ENCODE assay signal across 21 cellular contexts in the genomic region with DNA sequence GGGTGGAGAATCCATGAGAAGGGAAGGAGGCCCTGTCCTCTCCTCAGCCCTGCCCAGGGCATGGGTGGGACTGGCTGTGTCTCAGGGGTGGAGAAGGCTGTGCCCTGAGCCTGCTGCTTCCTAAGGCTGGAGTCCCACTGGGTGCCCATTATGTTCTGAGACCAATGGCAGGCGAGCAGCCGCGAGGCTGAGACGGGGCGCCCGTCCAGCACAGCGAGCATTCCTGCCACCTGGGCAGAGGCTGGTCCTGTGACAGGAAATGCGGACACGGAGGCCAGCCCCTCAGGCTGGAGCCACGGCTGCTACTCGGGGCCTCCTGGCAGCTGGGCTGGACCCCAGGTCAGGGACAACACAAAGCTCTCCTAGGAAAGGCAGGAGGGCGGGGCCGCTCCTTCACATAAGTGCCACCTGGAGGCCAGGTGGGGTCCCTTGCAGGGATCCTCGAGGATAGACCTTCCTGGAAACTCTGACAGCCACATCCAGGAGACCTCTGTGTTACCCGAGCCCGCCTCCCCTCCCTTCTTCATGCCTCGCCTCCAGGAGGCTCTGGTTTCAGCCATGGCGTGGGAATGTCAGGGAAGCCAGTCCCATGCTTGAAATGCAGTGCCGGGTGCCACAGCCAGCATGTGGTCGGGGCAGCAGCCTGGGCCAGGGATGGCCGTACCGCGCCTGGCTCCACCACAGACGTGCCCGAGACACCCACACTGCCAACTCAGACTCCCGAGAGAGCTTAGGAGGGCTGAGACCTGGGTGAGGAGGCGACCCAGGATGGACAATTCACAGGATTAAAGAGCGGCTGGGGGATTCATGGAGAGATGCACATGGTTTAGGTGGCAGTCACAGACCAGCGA.
DNase-seq lines count a peak whose midpoint lies in the region; ATAC-seq lines count a peak whose summit lies in the region.
"Had no signal": no experiment of that assay in that cellular context is flagged by ENCODE, and none has a peak within 500 bp of the region (broad histone marks: within the 10 kb centered on the region; RNA-seq: fewer than 3 reads in every experiment).

No MANE protein-coding gene starts in this region.

- H3K4me1 Mint-ChIP-seq in activated CD4-positive, alpha-beta T cell treated with anti-CD3 and anti-CD28 coated beads for 36 hours = peaks cover 36% of the 10 kb centered on the region
- peaks cover 10% of the 10 kb centered on the region for H3K4me1 Mint-ChIP-seq in activated CD4-positive, alpha-beta T cell treated with anti-CD3 and anti-CD28 coated beads, Interleukin-2, amount 10 ng/mL, durations not matched to agents 24 days and 14 days
- peaks cover 25 to 44% of the 10 kb centered on the region in 2 donors for H3K4me1 Mint-ChIP-seq in stimulated activated naive B cell treated with anti-CD40 and anti-IgM and Interleukin-4, amounts not matched to agents 10 μg/mL and 1 μg/mL and 100 μg/mL, for 72 hours

- H3K4me3 Mint-ChIP-seq in activated CD4-positive, alpha-beta T cell treated with anti-CD3 and anti-CD28 coated beads for 36 hours = no peak overlapping the region
- no peak overlapping the region for H3K4me3 Mint-ChIP-seq in activated CD4-positive, alpha-beta T cell treated with anti-CD3 and anti-CD28 coated beads, Interleukin-2, amount 10 ng/mL, durations not matched to agents 24 days and 14 days
- H3K4me3 Mint-ChIP-seq in stimulated activated naive B cell treated with anti-CD40 and anti-IgM and Interleukin-4, amounts not matched to agents 10 μg/mL and 1 μg/mL and 100 μg/mL, for 72 hours = no peak overlapping the region
- H3K4me3 Mint-ChIP-seq: activated B cell treated with CpG ODN at 0.5 μM for 24 hours; activated CD8-positive, alpha-beta T cell treated with anti-CD3 and anti-CD28 coated beads, Interleukin-2, amount 10 ng/mL, durations not matched to agents 7 days and 5 days; activated naive CD8-positive, alpha-beta T cell treated with anti-CD3 and anti-CD28 coated beads for 36 hours; activated T-cell treated with anti-CD3 and anti-CD28 coated beads, Interleukin-2, amount 50 U/mL, for 72 hours had no signal

- CTCF ChIA-PET in activated CD4-positive, alpha-beta T cell treated with anti-CD3 and anti-CD28 coated beads for 36 hours (lab: Charles Lee) = no interaction called here

- no peaks in the 10 kb centered on the region for H3K9me3 Mint-ChIP-seq in activated CD4-positive, alpha-beta T cell treated with anti-CD3 and anti-CD28 coated beads for 36 hours (ENCODE audit: low read depth)
- H3K9me3 Mint-ChIP-seq in activated CD4-positive, alpha-beta T cell treated with anti-CD3 and anti-CD28 coated beads, Interleukin-2, amount 10 ng/mL, durations not matched to agents 24 days and 14 days = no peaks in the 10 kb centered on the region
- peaks cover 0 to 5% of the 10 kb centered on the region in 2 donors for H3K9me3 Mint-ChIP-seq in stimulated activated naive B cell treated with anti-CD40 and anti-IgM and Interleukin-4, amounts not matched to agents 10 μg/mL and 1 μg/mL and 100 μg/mL, for 72 hours
- H3K9me3 Mint-ChIP-seq: activated B cell treated with CpG ODN at 0.5 μM for 24 hours; activated naive CD8-positive, alpha-beta T cell treated with anti-CD3 and anti-CD28 coated beads for 36 hours; activated T-cell treated with anti-CD3 and anti-CD28 coated beads, Interleukin-2, amount 50 U/mL, for 72 hours had no signal

- peak overlapping the region; percentile 3 for H3K27ac Mint-ChIP-seq in activated CD4-positive, alpha-beta T cell treated with anti-CD3 and anti-CD28 coated beads for 36 hours
- no peak overlapping the region for H3K27ac Mint-ChIP-seq in activated CD4-positive, alpha-beta T cell treated with anti-CD3 and anti-CD28 coated beads, Interleukin-2, amount 10 ng/mL, durations not matched to agents 24 days and 14 days
- peak overlapping the region; percentile 27 for H3K27ac Mint-ChIP-seq in stimulated activated naive B cell treated with anti-CD40 and anti-IgM and Interleukin-4, amounts not matched to agents 10 μg/mL and 1 μg/mL and 100 μg/mL, for 72 hours
- H3K27ac Mint-ChIP-seq: activated B cell treated with CpG ODN at 0.5 μM for 24 hours; activated CD8-positive, alpha-beta T cell treated with anti-CD3 and anti-CD28 coated beads, Interleukin-2, amount 10 ng/mL, durations not matched to agents 7 days and 5 days; activated T-cell treated with anti-CD3 and anti-CD28 coated beads, Interleukin-2, amount 50 U/mL, for 72 hours had no signal

- POLR2A ChIA-PET in activated CD4-positive, alpha-beta T cell treated with anti-CD3 and anti-CD28 coated beads for 36 hours (lab: Charles Lee) = no interaction called here

- no peak for DNase-seq in activated CD4-positive, alpha-beta T cell treated with anti-CD3 and anti-CD28 coated beads for 36 hours
- no peak for DNase-seq in activated CD4-positive, alpha-beta T cell treated with anti-CD3 and anti-CD28 coated beads, Interleukin-2, amount 10 ng/mL, durations not matched to agents 24 days and 14 days
- DNase-seq in NCI-H2171 treated with DMSO at 0.1 percent for 48 hours (lab: John Stamatoyannopoulos, UW) (peak; percentile 37), iPS-NIHi7 (ENCODE audit: extremely low spot score) (peak; percentile 68), mucosa of gallbladder (ENCODE audit: low spot score) (no peak)
- no peak for DNase-seq in stimulated activated naive B cell treated with anti-CD40 and anti-IgM and Interleukin-4, amounts not matched to agents 10 μg/mL and 1 μg/mL and 100 μg/mL, for 72 hours
- DNase-seq: activated B cell treated with CpG ODN at 0.5 μM for 24 hours; activated CD8-positive, alpha-beta T cell treated with anti-CD3 and anti-CD28 coated beads, Interleukin-2, amount 10 ng/mL, durations not matched to agents 7 days and 5 days; activated naive CD8-positive, alpha-beta T cell treated with anti-CD3 and anti-CD28 coated beads for 36 hours; activated T-cell treated with anti-CD3 and anti-CD28 coated beads, Interleukin-2, amount 50 U/mL, for 72 hours; BE2C; heart right ventricle; IMR-90; NCI-H1417 treated with DMSO at 0.1 percent for 48 hours; NCI-H446; occipital lobe; retina; T-helper 9 cell had no signal

- no peaks in the 10 kb centered on the region for H3K27me3 Mint-ChIP-seq in activated CD4-positive, alpha-beta T cell treated with anti-CD3 and anti-CD28 coated beads for 36 hours
- peaks cover 2% of the 10 kb centered on the region for H3K27me3 Mint-ChIP-seq in activated CD4-positive, alpha-beta T cell treated with anti-CD3 and anti-CD28 coated beads, Interleukin-2, amount 10 ng/mL, durations not matched to agents 24 days and 14 days
- no peaks in the 10 kb centered on the region for H3K27me3 Mint-ChIP-seq in stimulated activated naive B cell treated with anti-CD40 and anti-IgM and Interleukin-4, amounts not matched to agents 10 μg/mL and 1 μg/mL and 100 μg/mL, for 72 hours
- H3K27me3 Mint-ChIP-seq: activated B cell treated with CpG ODN at 0.5 μM for 24 hours; activated naive CD8-positive, alpha-beta T cell treated with anti-CD3 and anti-CD28 coated beads for 36 hours had no signal

- intact Hi-C loops in activated CD4-positive, alpha-beta T cell treated with anti-CD3 and anti-CD28 coated beads for 36 hours (cut with DNase I, micrococcal nuclease) = no loop called here
- intact Hi-C loops in activated CD4-positive, alpha-beta T cell treated with anti-CD3 and anti-CD28 coated beads, Interleukin-2, amount 10 ng/mL, durations not matched to agents 24 days and 14 days (cut with micrococcal nuclease) = no loop called here

- no peaks in the 10 kb centered on the region for H3K36me3 Mint-ChIP-seq in activated CD4-positive, alpha-beta T cell treated with anti-CD3 and anti-CD28 coated beads for 36 hours (ENCODE audit: low read depth)
- no peaks in the 10 kb centered on the region for H3K36me3 Mint-ChIP-seq in activated CD4-positive, alpha-beta T cell treated with anti-CD3 and anti-CD28 coated beads, Interleukin-2, amount 10 ng/mL, durations not matched to agents 24 days and 14 days (ENCODE audit: low read depth)
- H3K36me3 Mint-ChIP-seq in stimulated activated naive B cell treated with anti-CD40 and anti-IgM and Interleukin-4, amounts not matched to agents 10 μg/mL and 1 μg/mL and 100 μg/mL, for 72 hours = peaks cover 8% of the 10 kb centered on the region in 2 donors
- H3K36me3 Mint-ChIP-seq: activated naive CD8-positive, alpha-beta T cell treated with anti-CD3 and anti-CD28 coated beads for 36 hours had no signal

- no peak for ATAC-seq in activated CD4-positive, alpha-beta T cell treated with anti-CD3 and anti-CD28 coated beads for 36 hours
- no peak for ATAC-seq in stimulated activated naive B cell treated with anti-CD40 and anti-IgM and Interleukin-4, amounts not matched to agents 10 μg/mL and 1 μg/mL and 100 μg/mL, for 72 hours (replicated peaks)
- no peak for ATAC-seq in activated CD4-positive, CD25-positive, alpha-beta regulatory T cell treated with anti-CD3 and anti-CD28 coated beads, Interleukin-2, amount 50 U/mL, for 24 hours
- no peak for ATAC-seq in GM21423 (IDR thresholded peaks at IDR 0.05; ENCODE audit: unreplicated experiment)
- ATAC-seq: A549; activated CD8-positive, alpha-beta T cell treated with anti-CD3 and anti-CD28 coated beads, Interleukin-2, amount 10 ng/mL, durations not matched to agents 7 days and 5 days; activated T-cell treated with anti-CD3 and anti-CD28 coated beads, Interleukin-2, amount 50 U/mL, for 72 hours; heart right ventricle had no signal

Comparison
In these comparisons a context has a peak if more than half of its experiments do, and no peak if none do; other contexts are left out.
1. DNase-seq: peak in NCI-H2171 treated with DMSO at 0.1 percent for 48 hours (single experiment) and iPS-NIHi7 (single experiment); none in activated CD4-positive, alpha-beta T cell treated with anti-CD3 and anti-CD28 coated beads for 36 hours (single experiment), activated CD4-positive, alpha-beta T cell treated with anti-CD3 and anti-CD28 coated beads, Interleukin-2, amount 10 ng/mL, durations not matched to agents 24 days and 14 days (single experiment), stimulated activated naive B cell treated with anti-CD40 and anti-IgM and Interleukin-4, amounts not matched to agents 10 μg/mL and 1 μg/mL and 100 μg/mL, for 72 hours (single experiment) and mucosa of gallbladder (single experiment).